In genomic region chr9:135490980-135491444, GRCh38 we compare ENCODE assay signal across 2 cellular contexts.
TF ChIP-seq lines count a peak whose summit lies in the region.

No MANE protein-coding gene starts in this region.

TF ChIP-seq in GM23338, 12 proteins besides CTCF, POLR2A, EP300 and RAD21:
- TF ChIP-seq REST (IDR thresholded peaks at IDR 0.05; ENCODE audit: unreplicated experiment) = no peak
- no peak for TF ChIP-seq STAT1 (IDR thresholded peaks at IDR 0.05; ENCODE audit: unreplicated experiment)
- TF ChIP-seq JUNB (IDR thresholded peaks at IDR 0.05; ENCODE audit: unreplicated experiment) = no peak
TF ChIP-seq in GM23338: peak in this region for 0.

TF ChIP-seq in liver, 16 proteins besides CTCF, POLR2A, EP300 and RAD21 (continued from another document):
- TF ChIP-seq MAX (IDR thresholded peaks at IDR 0.05) = peak; percentile 57
- peak; percentile 48 for TF ChIP-seq TAF1 (conservative IDR thresholded peaks at IDR 0.05)
- TF ChIP-seq NR2F2 (IDR thresholded peaks at IDR 0.05) = peak; percentile 46
- peak; percentile 32 for TF ChIP-seq FOXA2 (IDR thresholded peaks at IDR 0.05)
- TF ChIP-seq EGR1 (IDR thresholded peaks at IDR 0.05; ENCODE audit: low read depth in 2 of 2) = no peak
- TF ChIP-seq JUND (IDR thresholded peaks at IDR 0.05) = peak in 1 of 2 donors; percentile 5
- peak; percentile 56 to 72 for TF ChIP-seq RXRA (IDR thresholded peaks at IDR 0.05)
- peak; percentile 75 for TF ChIP-seq YY1 (IDR thresholded peaks at IDR 0.05)
- peak; percentile 37 for TF ChIP-seq HNF4G (IDR thresholded peaks at IDR 0.05)
- TF ChIP-seq ZBTB33 (IDR thresholded peaks at IDR 0.05) = no peak
- peak in 1 of 2 donors; percentile 16 for TF ChIP-seq GABPA (IDR thresholded peaks at IDR 0.05 in 1 of 2, conservative IDR thresholded peaks at IDR 0.05 in 1 of 2)
- TF ChIP-seq, protein P1, sequence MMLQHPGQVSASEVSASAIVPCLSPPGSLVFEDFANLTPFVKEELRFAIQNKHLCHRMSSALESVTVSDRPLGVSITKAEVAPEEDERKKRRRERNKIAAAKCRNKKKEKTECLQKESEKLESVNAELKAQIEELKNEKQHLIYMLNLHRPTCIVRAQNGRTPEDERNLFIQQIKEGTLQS (IDR thresholded peaks at IDR 0.05) = no peak
- TF ChIP-seq HNF4A (conservative IDR thresholded peaks at IDR 0.05) = peak; percentile 72 to 86
- peak; percentile 63 for TF ChIP-seq SP1 (IDR thresholded peaks at IDR 0.05)
